ENCODE assay signal across 22 cellular contexts in the genomic region with DNA sequence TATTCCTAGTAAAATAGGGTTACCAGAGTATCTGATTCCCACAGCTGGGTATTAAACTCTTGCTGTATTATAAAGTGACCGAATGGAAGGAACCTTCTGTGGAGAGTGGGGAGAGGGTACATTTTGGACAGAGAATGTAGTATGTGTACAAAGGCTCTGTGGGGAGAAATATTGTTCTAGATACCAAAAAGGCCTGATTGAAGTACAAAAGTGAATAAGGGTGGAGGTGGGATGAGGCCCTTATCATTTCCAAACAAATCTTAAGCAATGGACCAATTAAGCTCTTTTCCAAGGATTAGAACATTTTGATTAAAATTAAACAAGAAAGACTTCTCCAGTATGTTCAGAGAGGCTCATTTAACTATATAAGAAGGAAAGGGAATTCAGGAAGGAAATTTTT.
"Had no signal": no experiment of that assay in that cellular context is flagged by ENCODE, and none has a peak within 500 bp of the region (broad histone marks: within the 10 kb centered on the region; RNA-seq: fewer than 3 reads in every experiment).

No MANE protein-coding gene starts in this region.

- H3K4me1 Mint-ChIP-seq: memory B cell; naive B cell; stimulated activated memory B cell treated with anti-CD40 and anti-IgM and Interleukin-4, amounts not matched to agents 10 μg/mL and 1 μg/mL and 100 μg/mL, for 72 hours had no signal

- H3K9me3 Mint-ChIP-seq: effector memory CD8-positive, alpha-beta T cell; memory B cell; naive B cell; natural killer cell treated with Interleukin-12 subunit alpha and Interleukin-12 subunit beta and Interleukin-15 and Interleukin-18, amount 100 ng/mL, for 72 hours; stimulated activated memory B cell treated with anti-CD40 and anti-IgM and Interleukin-4, amounts not matched to agents 10 μg/mL and 1 μg/mL and 100 μg/mL, for 72 hours; stimulated activated naive CD8-positive, alpha-beta T cell treated with anti-CD3 and anti-CD28 coated beads, Interleukin-15, Interleukin-2, amounts not matched to agents 100 ng/mL and 50 ng/mL, for 24 hours had no signal

- H3K27ac ChIP-seq: ovary, psoas muscle, skin epidermis, spleen, thoracic aorta, tibial nerve, upper lobe of right lung, uterus had no signal

- H3K27me3 ChIP-seq: ovary, spleen, tibial nerve, upper lobe of right lung, uterus had no signal

- H3K4me3 ChIP-seq: lung, mucosa of descending colon, ovary, psoas muscle, skin epidermis, spleen, thoracic aorta, tibial nerve, upper lobe of right lung, uterus had no signal

- H3K4me1 ChIP-seq: psoas muscle, spleen, upper lobe of right lung, uterus had no signal

- H3K27ac Mint-ChIP-seq: effector memory CD8-positive, alpha-beta T cell; natural killer cell treated with Interleukin-12 subunit alpha and Interleukin-12 subunit beta and Interleukin-15 and Interleukin-18, amount 100 ng/mL, for 72 hours; stimulated activated memory B cell treated with anti-CD40 and anti-IgM and Interleukin-4, amounts not matched to agents 10 μg/mL and 1 μg/mL and 100 μg/mL, for 72 hours; stimulated activated naive CD8-positive, alpha-beta T cell treated with anti-CD3 and anti-CD28 coated beads, Interleukin-15, Interleukin-2, amounts not matched to agents 100 ng/mL and 50 ng/mL, for 24 hours had no signal

- H3K27me3 Mint-ChIP-seq: effector memory CD8-positive, alpha-beta T cell; memory B cell; naive B cell; natural killer cell treated with Interleukin-12 subunit alpha and Interleukin-12 subunit beta and Interleukin-15 and Interleukin-18, amount 100 ng/mL, for 72 hours; stimulated activated memory B cell treated with anti-CD40 and anti-IgM and Interleukin-4, amounts not matched to agents 10 μg/mL and 1 μg/mL and 100 μg/mL, for 72 hours; stimulated activated naive CD8-positive, alpha-beta T cell treated with anti-CD3 and anti-CD28 coated beads, Interleukin-15, Interleukin-2, amounts not matched to agents 100 ng/mL and 50 ng/mL, for 24 hours had no signal

- DNase-seq: cortex of kidney; effector memory CD8-positive, alpha-beta T cell; head of caudate nucleus; mucosa of descending colon; naive B cell; nucleus accumbens; ovary; posterior cingulate gyrus; psoas muscle; right cardiac atrium; spleen; stimulated activated CD4-positive, alpha-beta T cell treated with anti-CD3 and anti-CD28 coated beads, Interleukin-4, amount 100 ng/mL, for 4 hours; upper lobe of right lung; uterus had no signal

- H3K9me3 ChIP-seq: mucosa of descending colon, ovary, psoas muscle, spleen, thoracic aorta, tibial nerve, upper lobe of right lung, uterus had no signal

- H3K36me3 ChIP-seq: ovary, uterus had no signal

- H3K4me3 Mint-ChIP-seq: effector memory CD8-positive, alpha-beta T cell; memory B cell; naive B cell; natural killer cell treated with Interleukin-12 subunit alpha and Interleukin-12 subunit beta and Interleukin-15 and Interleukin-18, amount 100 ng/mL, for 72 hours; stimulated activated memory B cell treated with anti-CD40 and anti-IgM and Interleukin-4, amounts not matched to agents 10 μg/mL and 1 μg/mL and 100 μg/mL, for 72 hours; stimulated activated naive CD8-positive, alpha-beta T cell treated with anti-CD3 and anti-CD28 coated beads, Interleukin-15, Interleukin-2, amounts not matched to agents 100 ng/mL and 50 ng/mL, for 24 hours had no signal
